In genomic region chr12:121366063-121366459, GRCh38 we compare ENCODE assay signal across 17 cellular contexts. TPM values are rescaled to one million over a fixed set of nuclear protein-coding genes. Genes with fewer than 3 reads are reported as not detected.
DNase-seq lines count a peak whose midpoint lies in the region; ATAC-seq and TF ChIP-seq lines count a peak whose summit lies in the region.
"Had no signal": no experiment of that assay in that cellular context is flagged by ENCODE, and none has a peak within 500 bp of the region (broad histone marks: within the 10 kb centered on the region; RNA-seq: fewer than 3 reads in every experiment).

No MANE protein-coding gene starts in this region.

- no peak overlapping the region for H3K18ac ChIP-seq in neuronal stem cell (ENCODE audit: low read length)

- no peak overlapping the region for H2BK12ac ChIP-seq in neuronal stem cell (ENCODE audit: low read length)

- no peak overlapping the region for H2BK5ac ChIP-seq in neuronal stem cell (ENCODE audit: low read length)

- H3K27me3 ChIP-seq in adipocyte (replicated peaks; ENCODE audit: control insufficient read depth, insufficient read depth, low read length) = no peaks in the 10 kb centered on the region
- no peaks in the 10 kb centered on the region for H3K27me3 ChIP-seq in neuronal stem cell (ENCODE audit: control insufficient read depth in 3 of 3, insufficient read depth in 3 of 3, low read depth in 1 of 3, low read length in 3 of 3)
- H3K27me3 ChIP-seq in CD4-positive, alpha-beta T cell (ENCODE audit: control insufficient read depth, insufficient read depth, low read length) = peaks cover 10% of the 10 kb centered on the region
- H3K27me3 ChIP-seq: BLaER1, Peyer's patch had no signal

- no peak overlapping the region for H4K91ac ChIP-seq in neuronal stem cell (ENCODE audit: low read depth, low read length, poor library complexity)

- H3K4me3 ChIP-seq in adipocyte (ENCODE audit: low read length) = no peak overlapping the region
- H3K4me3 ChIP-seq in neuronal stem cell (ENCODE audit: low read length in 2 of 2) = no peak overlapping the region
- H3K4me3 ChIP-seq: BLaER1, Peyer's patch had no signal

- WGBS in neuronal stem cell (ENCODE audit: extremely low coverage in 2 of 2, insufficient read length in 2 of 2, insufficient replicate concordance in 1 of 2), 2 donors = no CpG with 5 or more reads among the region's 4 CpGs

- no peaks in the 10 kb centered on the region for H3K9me3 Mint-ChIP-seq in HFFc6
- H3K9me3 Mint-ChIP-seq in activated CD4-positive, alpha-beta memory T cell treated with anti-CD3 and anti-CD28 coated beads for 36 hours = no peaks in the 10 kb centered on the region
- H3K9me3 Mint-ChIP-seq in CD4-positive, alpha-beta T cell = no peaks in the 10 kb centered on the region

- no peak for TF ChIP-seq CTCF in HFFc6 (IDR thresholded peaks at IDR 0.05)
- TF ChIP-seq CTCF in CD4-positive, alpha-beta T cell (IDR thresholded peaks at IDR 0.05) = no peak

- H3K4me1 Mint-ChIP-seq in HFFc6 (ENCODE audit: low read depth) = peaks cover 22% of the 10 kb centered on the region
- H3K4me1 Mint-ChIP-seq in activated CD4-positive, alpha-beta memory T cell treated with anti-CD3 and anti-CD28 coated beads for 36 hours (ENCODE audit: low read depth) = no peaks in the 10 kb centered on the region
- H3K4me1 Mint-ChIP-seq in CD4-positive, alpha-beta T cell (ENCODE audit: low read depth) = no peaks in the 10 kb centered on the region

- peak overlapping the region; percentile 13; the same call in 1 of the 2 replicates for H3K4me3 Mint-ChIP-seq in HFFc6
- H3K4me3 Mint-ChIP-seq in activated CD4-positive, alpha-beta memory T cell treated with anti-CD3 and anti-CD28 coated beads for 36 hours = no peak overlapping the region
- no peak overlapping the region for H3K4me3 Mint-ChIP-seq in CD4-positive, alpha-beta T cell

- peak; percentile 68 for DNase-seq in EH (ENCODE audit: low read depth)
- no peak for DNase-seq in HFFc6
- peak; percentile 25 for DNase-seq in adipocyte (ENCODE audit: low read depth)
- no peak for DNase-seq in neuronal stem cell (ENCODE audit: low spot score)
- DNase-seq in activated CD4-positive, alpha-beta memory T cell treated with anti-CD3 and anti-CD28 coated beads for 36 hours = no peak
- DNase-seq in NCI-H128 (lab: John Stamatoyannopoulos, UW; ENCODE audit: unreplicated experiment) = no peak
- no peak for DNase-seq in CD4-positive, alpha-beta T cell
- DNase-seq in activated CD8-positive, alpha-beta memory T cell treated with anti-CD3 and anti-CD28 coated beads, Interleukin-2, amount 50 U/mL, for 48 hours = no peak
- DNase-seq: MM.1S, NCI-H1105, NCI-H187, NCI-H510A, Peyer's patch, SHP77 treated with DMSO at 0.1 percent for 48 hours, SW 1271 had no signal

- H3K9ac ChIP-seq in adipocyte (ENCODE audit: low read length) (no peak overlapping the region), neuronal stem cell (ENCODE audit: low read depth, low read length, poor library complexity) (no peak overlapping the region)
- H3K9ac ChIP-seq: BLaER1, KMS-11 had no signal

- H3K4me1 ChIP-seq in adipocyte (ENCODE audit: control insufficient read depth, insufficient read depth, low read length) (peaks cover 20% of the 10 kb centered on the region), neuronal stem cell (ENCODE audit: control insufficient read depth in 2 of 2, insufficient read depth in 1 of 2, low read depth in 1 of 2, low read length in 2 of 2) (peaks cover 0 to 2% of the 10 kb centered on the region in 2 donors)
- H3K4me1 ChIP-seq: BLaER1, Peyer's patch had no signal

- H3K4me2 ChIP-seq in neuronal stem cell (ENCODE audit: insufficient read depth, low read length, poor library complexity, severe bottlenecking) = no peak overlapping the region
- H3K4me2 ChIP-seq: BLaER1, KMS-11 had no signal

- no peak overlapping the region for H3K27ac ChIP-seq in neuronal stem cell (replicated peaks; ENCODE audit: low read length)
- no peak overlapping the region for H3K27ac ChIP-seq in CD4-positive, alpha-beta T cell (ENCODE audit: low read depth, low read length)
- H3K27ac ChIP-seq: BLaER1, KMS-11, Peyer's patch had no signal

- no peaks in the 10 kb centered on the region for H3K36me3 ChIP-seq in adipocyte (ENCODE audit: control insufficient read depth, insufficient read depth, low read length, severe bottlenecking)
- no peaks in the 10 kb centered on the region for H3K36me3 ChIP-seq in neuronal stem cell (replicated peaks in 1 of 2; ENCODE audit: control insufficient read depth in 2 of 2, insufficient read depth in 2 of 2, low read length in 2 of 2)
- H3K36me3 ChIP-seq: BLaER1, Peyer's patch had no signal

- H3K9me3 ChIP-seq in adipocyte (ENCODE audit: control insufficient read depth, low read length) = no peaks in the 10 kb centered on the region
- H3K9me3 ChIP-seq in neuronal stem cell (replicated peaks in 1 of 2; ENCODE audit: control insufficient read depth in 2 of 2, insufficient read depth in 1 of 2, low read depth in 1 of 2, low read length in 2 of 2) = no peaks in the 10 kb centered on the region
- no peaks in the 10 kb centered on the region for H3K9me3 ChIP-seq in CD4-positive, alpha-beta T cell (ENCODE audit: control insufficient read depth, low read length)
- H3K9me3 ChIP-seq: BLaER1, Peyer's patch had no signal

- peak overlapping the region; percentile 49 for H2AFZ ChIP-seq in neuronal stem cell (ENCODE audit: low read length)

- ATAC-seq in CD4-positive, alpha-beta T cell (ENCODE audit: poor library complexity) = no peak

- H2AK5ac ChIP-seq in neuronal stem cell (ENCODE audit: low read depth, low read length) = no peak overlapping the region

- no peak overlapping the region for H3K14ac ChIP-seq in neuronal stem cell (ENCODE audit: low read length)

- no peaks in the 10 kb centered on the region for H3K36me3 Mint-ChIP-seq in HFFc6 (ENCODE audit: low read depth)
- H3K36me3 Mint-ChIP-seq in activated CD4-positive, alpha-beta memory T cell treated with anti-CD3 and anti-CD28 coated beads for 36 hours = no peaks in the 10 kb centered on the region
- H3K36me3 Mint-ChIP-seq in CD4-positive, alpha-beta T cell (ENCODE audit: low read depth) = no peaks in the 10 kb centered on the region

- no peaks in the 10 kb centered on the region for H3K79me1 ChIP-seq in neuronal stem cell (ENCODE audit: low read depth, low read length)

- no peak overlapping the region for H2BK15ac ChIP-seq in neuronal stem cell (ENCODE audit: low read length)

- H4K8ac ChIP-seq in neuronal stem cell (ENCODE audit: low read depth, low read length) = no peak overlapping the region

- no peak overlapping the region for H2BK120ac ChIP-seq in neuronal stem cell (ENCODE audit: low read depth, low read length)

- POLR2A ChIA-PET in activated CD4-positive, alpha-beta memory T cell treated with anti-CD3 and anti-CD28 coated beads for 36 hours (lab: Charles Lee) = no interaction called here
- POLR2A ChIA-PET in CD4-positive, alpha-beta T cell (lab: Charles Lee) = no interaction called here

- peaks cover 6% of the 10 kb centered on the region; the same call in 1 of the 2 replicates for H3K27me3 Mint-ChIP-seq in HFFc6 (ENCODE audit: insufficient read depth)
- peaks cover 13% of the 10 kb centered on the region for H3K27me3 Mint-ChIP-seq in activated CD4-positive, alpha-beta memory T cell treated with anti-CD3 and anti-CD28 coated beads for 36 hours
- H3K27me3 Mint-ChIP-seq in CD4-positive, alpha-beta T cell = peaks cover 6% of the 10 kb centered on the region

- CTCF ChIA-PET in activated CD4-positive, alpha-beta memory T cell treated with anti-CD3 and anti-CD28 coated beads for 36 hours (lab: Charles Lee) = interaction anchor here (0.9 kb wide), 1 partner anchor 77 kb away, joined by 3 read pairs; no protein-coding TSS in a partner anchor
- CTCF ChIA-PET in CD4-positive, alpha-beta T cell (lab: Charles Lee) = no interaction called here

- intact Hi-C loops in activated CD4-positive, alpha-beta memory T cell treated with anti-CD3 and anti-CD28 coated beads for 36 hours (cut with micrococcal nuclease) = no loop called here
- intact Hi-C loops in CD4-positive, alpha-beta T cell (cut with DNase I, micrococcal nuclease) = no loop called here

- no peak overlapping the region for H3K23ac ChIP-seq in neuronal stem cell (ENCODE audit: low read depth, low read length, poor library complexity)

- no peak overlapping the region for H3K4ac ChIP-seq in neuronal stem cell (ENCODE audit: low read length)

- peak overlapping the region; percentile 83 for H3K27ac Mint-ChIP-seq in HFFc6
- H3K27ac Mint-ChIP-seq in activated CD4-positive, alpha-beta memory T cell treated with anti-CD3 and anti-CD28 coated beads for 36 hours = no peak overlapping the region
- no peak overlapping the region for H3K27ac Mint-ChIP-seq in CD4-positive, alpha-beta T cell

RNA-seq across cellular contexts. Expression of gene ANAPC5, which starts 13.8 kb away (rescaled TPM):
- 100 to 1,000 TPM in 1 of 6 experiments, 10 to 100 TPM in 5; 84.5 to 103 (median 93.5) TPM for total RNA-seq in HFFc6 (2021; fragmentation: NEBNext Ultra II Directional; extraction: Animal tissue kit (Norgen Biotek cat#: 25700))
- polyA plus RNA-seq in neuronal stem cell (2013, experiment 1 of 2) = 108 TPM
- polyA plus RNA-seq in neuronal stem cell (2013, experiment 2 of 2) = 107 TPM
- total RNA-seq in activated CD4-positive, alpha-beta memory T cell treated with anti-CD3 and anti-CD28 coated beads for 36 hours = 100 to 1,000 TPM; 112 to 120 TPM
- 10 to 100 TPM; 88.2 to 96.2 TPM for total RNA-seq in CD4-positive, alpha-beta T cell

RNA-seq across cellular contexts. Expression of gene RNF34, which starts 33.9 kb away (rescaled TPM):
- total RNA-seq in HFFc6 (2021; fragmentation: NEBNext Ultra II Directional; extraction: Animal tissue kit (Norgen Biotek cat#: 25700)) = 10 to 100 TPM; 33.1 to 41.6 (median 39.0) TPM
- 33.5 TPM for polyA plus RNA-seq in neuronal stem cell (2013, experiment 1 of 2)
- polyA plus RNA-seq in neuronal stem cell (2013, experiment 2 of 2) = 34.8 TPM
- 10 to 100 TPM; 70.4 to 72.5 TPM for total RNA-seq in activated CD4-positive, alpha-beta memory T cell treated with anti-CD3 and anti-CD28 coated beads for 36 hours
- total RNA-seq in CD4-positive, alpha-beta T cell = 10 to 100 TPM; 60.6 to 63.1 TPM

Comparison
In these comparisons a context has a peak if more than half of its experiments do, and no peak if none do; other contexts are left out.
1. DNase-seq: peak in EH (single experiment) and adipocyte (single experiment); none in HFFc6 (single experiment), neuronal stem cell (single experiment), activated CD4-positive, alpha-beta memory T cell treated with anti-CD3 and anti-CD28 coated beads for 36 hours (single experiment), NCI-H128 (single experiment), CD4-positive, alpha-beta T cell (0 of 10) and activated CD8-positive, alpha-beta memory T cell treated with anti-CD3 and anti-CD28 coated beads, Interleukin-2, amount 50 U/mL, for 48 hours (single experiment).